33 cellular contexts compared by ENCODE assay signal in the genomic region with DNA sequence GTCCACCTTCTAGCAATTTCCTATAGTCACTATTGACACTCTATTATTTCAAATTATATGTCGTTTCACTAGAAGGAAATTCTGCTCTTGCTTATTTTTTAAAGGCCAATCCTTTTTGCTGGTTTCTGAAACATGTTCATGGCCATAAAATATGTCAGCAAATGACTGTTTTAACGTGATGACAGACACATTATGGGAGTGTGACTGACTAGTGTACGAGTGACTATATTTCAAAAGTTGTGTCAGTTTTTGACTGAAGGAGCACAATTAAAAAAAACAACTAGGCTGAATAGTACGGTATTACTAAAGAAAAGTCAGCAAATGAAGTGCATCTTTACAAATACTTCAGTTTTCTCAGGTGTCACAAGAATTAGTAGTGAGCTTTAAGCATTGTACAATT.
DNase-seq lines count a peak whose midpoint lies in the region; ATAC-seq, FAIRE-seq and TF ChIP-seq lines count a peak whose summit lies in the region.
"Had no signal": no experiment of that assay in that cellular context is flagged by ENCODE, and none has a peak within 500 bp of the region (broad histone marks: within the 10 kb centered on the region; RNA-seq: fewer than 3 reads in every experiment).

No MANE protein-coding gene starts in this region.

- H4K20me1 ChIP-seq in K562 (replicated peaks; ENCODE audit: control insufficient read depth, insufficient read depth, low read length), result no peaks in the 10 kb centered on the region
- H4K20me1 ChIP-seq: BLaER1; BLaER1 treated with 17β-estradiol and CSF1 and Interleukin-3, amounts not matched to agents 10 nM and 100 nM had no signal

- TF ChIP-seq RAD21 in K562 (CRISPR knock-in tag; conservative IDR thresholded peaks at IDR 0.05 in 1 of 2, IDR thresholded peaks at IDR 0.05 in 1 of 2), result no peak

- CTCF ChIA-PET in HEK293 (lab: Yijun Ruan, JAX), result interaction anchor here (0.7 kb wide), 1 partner anchor 13 kb away, joined by 3 read pairs; no protein-coding TSS in a partner anchor
- CTCF ChIA-PET in HEK293T (lab: Yijun Ruan, JAX), result no interaction called here
- CTCF ChIA-PET in K562 (lab: Yijun Ruan, JAX; ENCODE audit: low intra/inter-chr PET ratio), result no interaction called here
- CTCF ChIA-PET in RWPE1 (lab: Yijun Ruan, JAX), result no interaction called here

- BruUV-seq in K562 (replicated peaks; lab: Mats Ljungman, UMichigan), result no TSS peak

- intact Hi-C loops in K562 (cut with micrococcal nuclease), result no loop called here

- no peaks in the 10 kb centered on the region for H3K4me1 ChIP-seq in HEK293 (ENCODE audit: control insufficient read depth, insufficient read depth, low read length)
- no peaks in the 10 kb centered on the region for H3K4me1 ChIP-seq in K562 (replicated peaks in 1 of 2; ENCODE audit: control insufficient read depth in 2 of 2, insufficient read depth in 2 of 2, low read length in 2 of 2)
- H3K4me1 ChIP-seq: A549; BE2C; BLaER1; BLaER1 treated with 17β-estradiol and CSF1 and Interleukin-3, amounts not matched to agents 10 nM and 100 nM; Caco-2 had no signal

- no peak for TF ChIP-seq CTCF in HEK293 (tag by site-specific recombination; IDR thresholded peaks at IDR 0.05)
- TF ChIP-seq CTCF in K562 (IDR thresholded peaks at IDR 0.05 in 2 of 3, conservative IDR thresholded peaks at IDR 0.05 in 1 of 3; ENCODE audit: insufficient read depth in 2 of 3, low read depth in 1 of 3, low read length in 3 of 3), result no peak
- TF ChIP-seq CTCF in RWPE1 (conservative IDR thresholded peaks at IDR 0.05; ENCODE audit: low read depth), result no peak

- no peak for TF ChIP-seq EP300 in K562 (IDR thresholded peaks at IDR 0.05; ENCODE audit: low read length)

- TF ChIP-seq POLR2A in K562 (conservative IDR thresholded peaks at IDR 0.05), result no peak

- H3K27me3 ChIP-seq in K562 (ENCODE audit: control insufficient read depth in 2 of 2, insufficient read depth in 2 of 2, low read length in 2 of 2), result no peaks in the 10 kb centered on the region
- H3K27me3 ChIP-seq: BE2C; BLaER1; BLaER1 treated with 17β-estradiol and CSF1 and Interleukin-3, amounts not matched to agents 10 nM and 100 nM had no signal

- no peak overlapping the region for H2AFZ ChIP-seq in K562 (ENCODE audit: low read depth, low read length)

- no peaks in the 10 kb centered on the region for H3K9me1 ChIP-seq in K562 (ENCODE audit: control insufficient read depth, insufficient read depth, low read length)

- H3K4me2 ChIP-seq in K562 (ENCODE audit: insufficient read depth, low read length), result no peak overlapping the region
- H3K4me2 ChIP-seq: A549; BLaER1; BLaER1 treated with 17β-estradiol and CSF1 and Interleukin-3, amounts not matched to agents 10 nM and 100 nM had no signal

- H3K4me3 ChIP-seq in HEK293 (ENCODE audit: low read depth, low read length) (no peak overlapping the region), K562 (no peak overlapping the region)
- H3K4me3 ChIP-seq: A549; BLaER1; BLaER1 treated with 17β-estradiol and CSF1 and Interleukin-3, amounts not matched to agents 10 nM and 100 nM had no signal

- POLR2A ChIA-PET in HEK293 (lab: Yijun Ruan, JAX), result no interaction called here
- POLR2A ChIA-PET in HEK293T (lab: Yijun Ruan, JAX), result no interaction called here
- POLR2A ChIA-PET in K562 (lab: Yijun Ruan, JAX), result no interaction called here
- POLR2A ChIA-PET in RWPE1 (lab: Yijun Ruan, JAX; ENCODE audit: low non-redundant PET), result no interaction called here

- H3K27ac ChIP-seq in HEK293 (ENCODE audit: extremely low read depth, low read depth, low read length), result no peak overlapping the region
- H3K27ac ChIP-seq in K562 (ENCODE audit: extremely low read depth, low read depth, low read length), result no peak overlapping the region
- H3K27ac ChIP-seq in RWPE1, result no peak overlapping the region
- H3K27ac ChIP-seq: 22Rv1; A549; BLaER1; BLaER1 treated with 17β-estradiol and CSF1 and Interleukin-3, amounts not matched to agents 10 nM and 100 nM; C4-2B had no signal

- H3K9me3 ChIP-seq in HEK293 (ENCODE audit: control insufficient read depth, insufficient read depth, low read depth, low read length) (no peaks in the 10 kb centered on the region), K562 (replicated peaks; ENCODE audit: control insufficient read depth, insufficient read depth, low read depth, low read length) (no peaks in the 10 kb centered on the region)
- H3K9me3 ChIP-seq: A549; BE2C; BLaER1; BLaER1 treated with 17β-estradiol and CSF1 and Interleukin-3, amounts not matched to agents 10 nM and 100 nM; Caco-2 had no signal

- in situ Hi-C loops in K562 (cut with MboI), result no loop called here

- no peak for DNase-seq in HEK293T (ENCODE audit: extremely low spot score)
- no peak for DNase-seq in K562 (ENCODE audit: extremely low read depth in 1 of 4, low spot score in 3 of 4)
- no peak for DNase-seq in RWPE1 (ENCODE audit: low spot score)
- no peak for DNase-seq in HT-29 (ENCODE audit: low spot score)
- no peak for DNase-seq in T-helper 9 cell
- DNase-seq: 8988T; ACHN; AML-193; BE2C; C1 segment of cervical spinal cord; Caco-2; Calu3; CD4-positive, alpha-beta memory T cell; CD4-positive, alpha-beta T cell; CD4-positive, CD25-positive, alpha-beta regulatory T cell; CD8-positive, alpha-beta memory T cell; CD8-positive, alpha-beta T cell; COR-L47; DMS 273 treated with DMSO at 0.1 percent for 48 hours; DMS153; DMS53; DMS79; DMS79 treated with DMSO at 0.1 percent for 48 hours; DND-41; EL had no signal

- ATAC-seq in K562, result no peak
- ATAC-seq: A549; CD8-positive, alpha-beta T cell had no signal

- no peaks in the 10 kb centered on the region for H3K79me2 ChIP-seq in K562 (ENCODE audit: control insufficient read depth, insufficient read depth, low read length)

- no peak overlapping the region for H3K9ac ChIP-seq in K562 (ENCODE audit: insufficient read depth in 1 of 2, low read depth in 2 of 2, low read length in 2 of 2)
- H3K9ac ChIP-seq: BLaER1; BLaER1 treated with 17β-estradiol and CSF1 and Interleukin-3, amounts not matched to agents 10 nM and 100 nM had no signal

- no peak for FAIRE-seq in K562 (lab: Jason Lieb, UNC)
- FAIRE-seq: A204.1, A549, D721Med had no signal

- H3K36me3 ChIP-seq in HEK293 (ENCODE audit: control insufficient read depth in 2 of 2, insufficient read depth in 1 of 2, low read length in 2 of 2) (no peaks in the 10 kb centered on the region), K562 (ENCODE audit: control insufficient read depth, insufficient read depth, low read length) (no peaks in the 10 kb centered on the region)
- H3K36me3 ChIP-seq: BE2C; BLaER1; BLaER1 treated with 17β-estradiol and CSF1 and Interleukin-3, amounts not matched to agents 10 nM and 100 nM had no signal

- 2% methylated on average over 4 of the region's 4 CpGs for WGBS in K562 (ENCODE audit: insufficient coverage, low coverage, missing lambda C conversion rate)

TF ChIP-seq in HEK293, 187 proteins besides CTCF, POLR2A, EP300 and RAD21 (continues in another document):
- TF ChIP-seq, protein P1, sequence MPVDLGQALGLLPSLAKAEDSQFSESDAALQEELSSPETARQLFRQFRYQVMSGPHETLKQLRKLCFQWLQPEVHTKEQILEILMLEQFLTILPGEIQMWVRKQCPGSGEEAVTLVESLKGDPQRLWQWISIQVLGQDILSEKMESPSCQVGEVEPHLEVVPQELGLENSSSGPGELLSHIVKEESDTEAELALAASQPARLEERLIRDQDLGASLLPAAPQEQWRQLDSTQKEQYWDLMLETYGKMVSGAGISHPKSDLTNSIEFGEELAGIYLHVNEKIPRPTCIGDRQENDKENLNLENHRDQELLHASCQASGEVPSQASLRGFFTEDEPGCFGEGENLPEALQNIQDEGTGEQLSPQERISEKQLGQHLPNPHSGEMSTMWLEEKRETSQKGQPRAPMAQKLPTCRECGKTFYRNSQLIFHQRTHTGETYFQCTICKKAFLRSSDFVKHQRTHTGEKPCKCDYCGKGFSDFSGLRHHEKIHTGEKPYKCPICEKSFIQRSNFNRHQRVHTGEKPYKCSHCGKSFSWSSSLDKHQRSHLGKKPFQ (tag by site-specific recombination; IDR thresholded peaks at IDR 0.05), result no peak
- no peak for TF ChIP-seq ZNF16 (tag by site-specific recombination; IDR thresholded peaks at IDR 0.05; ENCODE audit: low read depth)
- no peak for TF ChIP-seq ZNF146 (tag by site-specific recombination; IDR thresholded peaks at IDR 0.05)

TF ChIP-seq in HEK293T, 16 proteins besides CTCF, POLR2A, EP300 and RAD21:
- TF ChIP-seq FOXA1 (IDR thresholded peaks at IDR 0.05) (no peak), PKNOX1 (IDR thresholded peaks at IDR 0.05) (peak; percentile 89)

TF ChIP-seq in K562, 482 proteins besides CTCF, POLR2A, EP300 and RAD21 (continues in another document):
- TF ChIP-seq PCBP2 (IDR thresholded peaks at IDR 0.05; ENCODE audit: low read depth, low read length, poor library complexity, severe bottlenecking), result no peak
- TF ChIP-seq TSHZ1 (CRISPR knock-in tag; IDR thresholded peaks at IDR 0.05), result 0 out of 2 replicates have a peak, but pooled peaks have one; percentile 63

Comparison
In these comparisons a context has a peak if more than half of its experiments do, and no peak if none do; other contexts are left out.
1. Of the 44 proteins assayed by ChIP-seq in both K562 and HEK293: peak only in K562: TSHZ1; only in HEK293: none; in both: none; in neither: 43.